ENCODE assay signal across 8 cellular contexts in genomic region chr2:204027105-204027504, GRCh38.
A peak's percentile ranks its signal among the peaks of the same experiment; 100 is the strongest.
DNase-seq lines count a peak whose midpoint lies in the region; ATAC-seq and TF ChIP-seq lines count a peak whose summit lies in the region.

No MANE protein-coding gene starts in this region.

- no peak overlapping the region for H3K4me3 Mint-ChIP-seq in CD14-positive monocyte

- peak; percentile 76 for ATAC-seq in HG02571 (IDR thresholded peaks at IDR 0.05; ENCODE audit: unreplicated experiment)

- intact Hi-C loops in CD14-positive monocyte (cut with micrococcal nuclease), result no loop called here

- TF ChIP-seq CTCF in epithelial cell of esophagus (IDR thresholded peaks at IDR 0.05; ENCODE audit: insufficient read depth, low read depth, low read length, missing control alignments), result no peak
- no peak for TF ChIP-seq CTCF in CD14-positive monocyte (IDR thresholded peaks at IDR 0.05)

- no peaks in the 10 kb centered on the region for H3K36me3 Mint-ChIP-seq in CD14-positive monocyte

- H3K4me1 Mint-ChIP-seq in CD14-positive monocyte, result no peaks in the 10 kb centered on the region

- H3K9me3 Mint-ChIP-seq in CD14-positive monocyte, result peaks cover 0 to 5% (median 0%) of the 10 kb centered on the region in 7 donors

- peaks cover 0 to 4% (median 2%) of the 10 kb centered on the region in 3 donors for H3K27me3 Mint-ChIP-seq in CD14-positive monocyte (ENCODE audit: low read depth in 3 of 3)

- no peak overlapping the region for H3K4me3 ChIP-seq in epithelial cell of esophagus (ENCODE audit: low read length)

- in situ Hi-C loops in G401 (cut with HindIII; ENCODE audit: low sequenced_read_pairs), result no loop called here

- H3K27ac Mint-ChIP-seq in CD14-positive monocyte, result no peak overlapping the region

- DNase-seq in NCI-H2107 treated with DMSO at 0.1 percent for 48 hours (lab: John Stamatoyannopoulos, UW; ENCODE audit: unreplicated experiment), result peak; percentile 49
- no peak for DNase-seq in NCI-H2107 (lab: John Stamatoyannopoulos, UW)
- peak; percentile 53 for DNase-seq in NCI-H1105 (lab: John Stamatoyannopoulos, UW)
- DNase-seq in epithelial cell of esophagus (ENCODE audit: low read depth), result peak; percentile 74
- no peak for DNase-seq in iPS-NIHi11 (ENCODE audit: low spot score)
- DNase-seq in G401 (ENCODE audit: low spot score), result no peak
- DNase-seq in CD14-positive monocyte (ENCODE audit: low spot score), result no peak

Comparison
In these comparisons a context has a peak if more than half of its experiments do, and no peak if none do; other contexts are left out.
1. DNase-seq: peak in NCI-H2107 treated with DMSO at 0.1 percent for 48 hours (single experiment), NCI-H1105 (single experiment) and epithelial cell of esophagus (single experiment); none in NCI-H2107 (single experiment), iPS-NIHi11 (single experiment), G401 (single experiment) and CD14-positive monocyte (single experiment).